19 cellular contexts compared by ENCODE assay signal in genomic region chr11:129917231-129917630, GRCh38.
"Had no signal": no experiment of that assay in that cellular context is flagged by ENCODE, and none has a peak within 500 bp of the region (broad histone marks: within the 10 kb centered on the region; RNA-seq: fewer than 3 reads in every experiment).

No MANE protein-coding gene starts in this region.

- H3K9me3 Mint-ChIP-seq: activated naive CD4-positive, alpha-beta T cell treated with anti-CD3 and anti-CD28 coated beads, Interleukin-2, amount 10 ng/mL, durations not matched to agents 7 days and 5 days; activated T-helper 1 cell treated with anti-CD3 and anti-CD28 coated beads, Interleukin-12 subunit alpha, Interleukin-12 subunit beta, Interleukin-2, Interleukin-4 antibody, amounts not matched to agents 30 ng/mL and 10 ng/mL and 1 ng/mL, durations not matched to agents 14 hours and 24 hours and 36 hours; brain; central memory CD8-positive, alpha-beta T cell; nephron had no signal

- H3K27ac ChIP-seq: foreskin keratinocyte had no signal

- H3K4me1 Mint-ChIP-seq: brain; central memory CD8-positive, alpha-beta T cell; nephron had no signal

- H3K27me3 ChIP-seq: foreskin keratinocyte had no signal

- H3K27ac Mint-ChIP-seq: activated CD4-positive, alpha-beta T cell treated with anti-CD3 and anti-CD28 coated beads for 36 hours; activated CD8-positive, alpha-beta T cell treated with anti-CD3 and anti-CD28 coated beads, Interleukin-2, amount 10 ng/mL, durations not matched to agents 7 days and 5 days; activated naive CD4-positive, alpha-beta T cell treated with anti-CD3 and anti-CD28 coated beads, Interleukin-2, amount 10 ng/mL, durations not matched to agents 7 days and 5 days; activated T-helper 1 cell treated with anti-CD3 and anti-CD28 coated beads, Interleukin-12 subunit alpha, Interleukin-12 subunit beta, Interleukin-2, Interleukin-4 antibody, amounts not matched to agents 30 ng/mL and 10 ng/mL and 1 ng/mL, durations not matched to agents 14 hours and 24 hours and 36 hours; brain; nephron had no signal

- H3K4me3 Mint-ChIP-seq: activated CD4-positive, alpha-beta T cell treated with anti-CD3 and anti-CD28 coated beads for 36 hours; activated CD8-positive, alpha-beta T cell treated with anti-CD3 and anti-CD28 coated beads, Interleukin-2, amount 10 ng/mL, durations not matched to agents 7 days and 5 days; activated naive CD4-positive, alpha-beta T cell treated with anti-CD3 and anti-CD28 coated beads, Interleukin-2, amount 10 ng/mL, durations not matched to agents 7 days and 5 days; activated T-helper 1 cell treated with anti-CD3 and anti-CD28 coated beads, Interleukin-12 subunit alpha, Interleukin-12 subunit beta, Interleukin-2, Interleukin-4 antibody, amounts not matched to agents 30 ng/mL and 10 ng/mL and 1 ng/mL, durations not matched to agents 14 hours and 24 hours and 36 hours; brain; central memory CD8-positive, alpha-beta T cell; nephron had no signal

- H3K4me1 ChIP-seq: foreskin keratinocyte had no signal

- DNase-seq: activated CD4-positive, alpha-beta T cell treated with anti-CD3 and anti-CD28 coated beads for 36 hours; activated CD8-positive, alpha-beta T cell treated with anti-CD3 and anti-CD28 coated beads, Interleukin-2, amount 10 ng/mL, durations not matched to agents 7 days and 5 days; activated naive CD4-positive, alpha-beta T cell treated with anti-CD3 and anti-CD28 coated beads, Interleukin-2, amount 10 ng/mL, durations not matched to agents 7 days and 5 days; cortex of kidney; effector memory CD4-positive, alpha-beta T cell; erythroblast; foreskin keratinocyte; head of caudate nucleus; islet precursor cell; left ventricle myocardium superior; mesendoderm; occipital lobe; stimulated activated CD4-positive, alpha-beta T cell treated with anti-CD3 and anti-CD28 coated beads, Interleukin-12 subunit alpha, Interleukin-12 subunit beta, amount 100 ng/mL, for 4 hours; stimulated activated naive CD4-positive, alpha-beta T cell; trophoblast cell had no signal

- ATAC-seq: activated CD4-positive, alpha-beta T cell treated with anti-CD3 and anti-CD28 coated beads for 36 hours; activated CD8-positive, alpha-beta T cell treated with anti-CD3 and anti-CD28 coated beads, Interleukin-2, amount 10 ng/mL, durations not matched to agents 7 days and 5 days; foreskin keratinocyte; left ventricle myocardium superior had no signal

- H3K27me3 Mint-ChIP-seq: activated CD4-positive, alpha-beta T cell treated with anti-CD3 and anti-CD28 coated beads for 36 hours; activated naive CD4-positive, alpha-beta T cell treated with anti-CD3 and anti-CD28 coated beads, Interleukin-2, amount 10 ng/mL, durations not matched to agents 7 days and 5 days; brain; central memory CD8-positive, alpha-beta T cell had no signal
